ENCODE assay signal across 1 cellular context in genomic region chr9:100284247-100284646, GRCh38.
TF ChIP-seq lines count a peak whose summit lies in the region.

No MANE protein-coding gene starts in this region.

TF ChIP-seq in GM23338, 12 proteins besides CTCF, POLR2A, EP300 and RAD21 (continued from another document):
- TF ChIP-seq ZNF462 (CRISPR knock-in tag; IDR thresholded peaks at IDR 0.05): no peak
